ENCODE assay signal across 18 cellular contexts in genomic region chr5:51731641-51732040, GRCh38.
"Had no signal": no experiment of that assay in that cellular context is flagged by ENCODE, and none has a peak within 500 bp of the region (broad histone marks: within the 10 kb centered on the region; RNA-seq: fewer than 3 reads in every experiment).

No MANE protein-coding gene starts in this region.

- H3K36me3 ChIP-seq: tibial artery, vagina had no signal

- H3K27ac ChIP-seq: parathyroid adenoma, tibial artery, vagina, VCaP had no signal

- ATAC-seq: activated CD4-positive, alpha-beta T cell treated with anti-CD3 and anti-CD28 coated beads for 36 hours; activated naive CD8-positive, alpha-beta T cell treated with anti-CD3 and anti-CD28 coated beads, Interleukin-2, amount 50 U/mL, for 24 hours; activated T-cell treated with anti-CD3 and anti-CD28 coated beads, Interleukin-2, amount 50 U/mL, for 72 hours; T-cell had no signal

- H3K27me3 ChIP-seq: tibial artery, vagina had no signal

- H3K9me3 ChIP-seq: tibial artery, vagina had no signal

- H3K4me1 ChIP-seq: parathyroid adenoma, tibial artery, vagina had no signal

- H3K4me3 ChIP-seq: tibial artery, vagina had no signal

- DNase-seq: activated CD4-positive, alpha-beta memory T cell treated with anti-CD3 and anti-CD28 coated beads, Interleukin-2, amount 10 ng/mL, durations not matched to agents 7 days and 5 days; activated CD4-positive, alpha-beta T cell treated with anti-CD3 and anti-CD28 coated beads for 36 hours; activated CD8-positive, alpha-beta memory T cell treated with anti-CD3 and anti-CD28 coated beads, Interleukin-2, amount 50 U/mL, for 4 hours; activated gamma-delta T cell treated with Interleukin-2 at 50 U/mL for 16 hours; activated naive CD8-positive, alpha-beta T cell treated with anti-CD3 and anti-CD28 coated beads, Interleukin-2, amount 50 U/mL, for 24 hours; activated T-cell treated with anti-CD3 and anti-CD28 coated beads, Interleukin-2, amount 50 U/mL, for 72 hours; cortex of kidney; effector memory CD4-positive, alpha-beta T cell; kidney; midbrain; retina; stimulated activated CD4-positive, alpha-beta T cell treated with anti-CD3 and anti-CD28 coated beads, Interleukin-15, amount 100 ng/mL, for 24 hours; T-cell; T1000; tibial artery had no signal
